In the genomic region with DNA sequence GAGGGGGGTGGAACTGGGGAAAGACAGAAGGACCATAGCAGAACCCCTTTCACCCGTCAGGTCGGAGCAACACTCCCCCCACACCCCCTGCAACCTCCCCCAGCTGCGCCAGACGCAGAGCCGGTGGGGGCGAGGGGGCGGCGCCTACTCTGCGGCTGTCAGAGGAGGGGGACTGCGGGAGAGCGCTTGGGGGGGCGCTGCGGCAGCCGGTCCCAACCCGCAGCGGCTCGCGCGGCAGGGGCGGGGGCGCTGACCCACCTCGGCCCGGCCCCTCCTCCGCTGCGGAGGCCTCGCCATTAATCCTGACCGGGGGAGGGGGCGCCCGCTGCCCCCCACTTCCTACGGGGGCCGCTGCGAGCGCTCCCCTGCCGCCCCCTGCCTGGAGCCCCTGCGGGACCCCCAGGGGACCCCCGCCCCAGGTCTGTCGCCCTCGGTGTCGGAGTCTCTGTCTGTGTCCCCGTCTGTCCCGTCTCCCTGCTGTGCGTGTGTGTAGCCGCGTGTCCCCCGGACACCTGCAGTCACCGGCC, we compare ENCODE assay signal across 8 cellular contexts. TPM values are rescaled to one million over a fixed set of nuclear protein-coding genes. Genes with fewer than 3 reads are reported as not detected.
DNase-seq lines count a peak whose midpoint lies in the region; ATAC-seq and TF ChIP-seq lines count a peak whose summit lies in the region.

No MANE protein-coding gene starts in this region.

- 1 to 2% methylated on average over 46 of the region's 46 CpGs for WGBS in sigmoid colon, 2 donors

- H3K9me3 Mint-ChIP-seq in T-helper 2 cell treated with Interferon-gamma antibody and Interleukin-4, amounts not matched to agents 5 μg/mL and 100 μg/mL, for 36 hours, result no peaks in the 10 kb centered on the region

- H3K27me3 ChIP-seq in sigmoid colon, result no peaks in the 10 kb centered on the region

- ATAC-seq in GM19397 (IDR thresholded peaks at IDR 0.05; ENCODE audit: unreplicated experiment), result no peak
- ATAC-seq in HG03378 (IDR thresholded peaks at IDR 0.05; ENCODE audit: unreplicated experiment), result no peak
- no peak for ATAC-seq in HG03442 (IDR thresholded peaks at IDR 0.05; ENCODE audit: unreplicated experiment)

- no peaks in the 10 kb centered on the region for H3K36me3 Mint-ChIP-seq in T-helper 2 cell treated with Interferon-gamma antibody and Interleukin-4, amounts not matched to agents 5 μg/mL and 100 μg/mL, for 36 hours (ENCODE audit: low read depth)

- peak overlapping the region; percentile 31 for H3K27ac Mint-ChIP-seq in T-helper 2 cell treated with Interferon-gamma antibody and Interleukin-4, amounts not matched to agents 5 μg/mL and 100 μg/mL, for 36 hours

- peaks cover 23% of the 10 kb centered on the region for H3K4me1 Mint-ChIP-seq in T-helper 2 cell treated with Interferon-gamma antibody and Interleukin-4, amounts not matched to agents 5 μg/mL and 100 μg/mL, for 36 hours (ENCODE audit: low read depth)

- TF ChIP-seq CTCF in GM12864 (IDR thresholded peaks at IDR 0.05; ENCODE audit: low read depth, low read length, missing control alignments) (no peak), fibroblast of mammary gland (conservative IDR thresholded peaks at IDR 0.05; ENCODE audit: control insufficient read depth, insufficient read depth, low read depth, low read length) (no peak), sigmoid colon (IDR thresholded peaks at IDR 0.05) (no peak)

- no peaks in the 10 kb centered on the region for H3K9me3 ChIP-seq in sigmoid colon

- no peak for DNase-seq in GM12864 (ENCODE audit: low read depth)
- DNase-seq in T-helper 2 cell treated with Interferon-gamma antibody and Interleukin-4, amounts not matched to agents 5 μg/mL and 100 μg/mL, for 36 hours (ENCODE audit: low spot score), result no peak
- no peak for DNase-seq in fibroblast of mammary gland (ENCODE audit: low read depth)
- peak; percentile 68 for DNase-seq in sigmoid colon
- no peak for DNase-seq in EL

- no peak for TF ChIP-seq POLR2A in sigmoid colon (IDR thresholded peaks at IDR 0.05)

- H3K36me3 ChIP-seq in sigmoid colon, result no peaks in the 10 kb centered on the region

- peak overlapping the region; percentile 61 for H3K4me3 ChIP-seq in GM12864 (ENCODE audit: low read depth, low read length)
- peak overlapping the region; percentile 43 for H3K4me3 ChIP-seq in fibroblast of mammary gland (ENCODE audit: control insufficient read depth, low read depth, low read length)
- peak overlapping the region; percentile 63 to 100 (median 100) for H3K4me3 ChIP-seq in sigmoid colon

- H3K4me1 ChIP-seq in sigmoid colon, result peaks cover 0 to 38% (median 36%) of the 10 kb centered on the region in 4 donors

- H3K27ac ChIP-seq in sigmoid colon, result peak overlapping the region; percentile 90 to 100 (median 100)

- H3K4me3 Mint-ChIP-seq in T-helper 2 cell treated with Interferon-gamma antibody and Interleukin-4, amounts not matched to agents 5 μg/mL and 100 μg/mL, for 36 hours, result peak overlapping the region; percentile 77

- no peak for TF ChIP-seq EP300 in sigmoid colon (IDR thresholded peaks at IDR 0.05)

- intact Hi-C loops in sigmoid colon (cut with DNase I), result loop anchor here (2.0 kb wide), 1 partner anchor 22 kb away; no protein-coding TSS in a partner anchor

- H3K27me3 Mint-ChIP-seq in T-helper 2 cell treated with Interferon-gamma antibody and Interleukin-4, amounts not matched to agents 5 μg/mL and 100 μg/mL, for 36 hours (ENCODE audit: low read depth), result peaks cover 43% of the 10 kb centered on the region

RNA-seq across cellular contexts. Expression of a gene that starts 7.9 kb away (rescaled TPM):
- 100 to 1,000 TPM in 1 of 4 donors, 10 to 100 TPM in 3; 63.2 to 114 (median 74.2) TPM for total RNA-seq in sigmoid colon
- 10 to 100 TPM in 2 of 3 donors, 1 to 10 TPM in 1; 9.0 to 45.7 (median 10.2) TPM for polyA plus RNA-seq in sigmoid colon

Comparison
In these comparisons a context has a peak if more than half of its experiments do, and no peak if none do; other contexts are left out.
1. H3K4me3 ChIP-seq: peak in every context shown above with its lines; median percentile 100 in sigmoid colon; 61 in GM12864; 43 in fibroblast of mammary gland.